8 cellular contexts compared by ENCODE assay signal in the genomic region with DNA sequence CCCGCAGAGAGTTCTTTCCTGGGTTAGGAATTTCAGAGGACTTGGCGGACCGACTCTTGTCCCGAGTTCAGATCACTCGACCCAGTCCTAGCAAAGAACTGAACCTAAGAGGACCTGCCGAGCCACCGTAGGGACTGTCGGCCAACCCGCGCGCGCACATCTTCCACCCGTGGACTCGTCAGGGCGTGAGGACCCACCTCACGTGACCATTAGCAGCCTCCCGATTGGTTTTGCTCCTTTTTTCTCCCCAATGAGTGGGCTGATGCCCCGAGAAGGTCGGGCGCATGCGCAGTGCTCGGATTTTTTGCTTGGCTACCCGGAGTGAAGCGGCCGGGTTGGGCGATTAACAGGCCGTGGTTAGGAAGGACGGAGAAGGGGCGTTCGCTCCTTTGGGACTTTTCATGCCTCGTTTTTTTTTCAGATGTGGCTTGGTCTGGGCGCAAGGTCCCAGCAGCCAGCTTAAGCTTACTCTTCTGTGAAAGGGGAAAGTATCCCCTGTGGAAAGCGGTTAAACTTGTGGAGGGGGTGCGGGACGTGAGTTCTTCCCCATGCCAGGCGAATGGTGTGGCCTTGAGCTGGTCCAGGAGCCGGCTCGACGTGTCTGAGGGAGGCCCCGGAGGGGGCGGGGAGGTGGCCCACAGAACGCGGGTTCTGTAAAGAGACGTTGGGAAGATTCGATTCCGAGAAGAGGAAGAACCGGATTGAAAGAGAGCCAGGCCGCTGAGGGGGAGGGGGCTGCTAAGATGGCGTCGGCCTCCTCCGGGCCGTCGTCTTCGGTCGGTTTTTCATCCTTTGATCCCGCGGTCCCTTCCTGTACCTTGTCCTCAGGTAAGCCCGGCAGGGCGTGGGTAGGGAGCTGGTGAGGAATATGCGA. TPM values are rescaled to one million over a fixed set of nuclear protein-coding genes. Genes with fewer than 3 reads are reported as not detected.
A peak's percentile ranks its signal among the peaks of the same experiment; 100 is the strongest.
DNase-seq lines count a peak whose midpoint lies in the region; ATAC-seq lines count a peak whose summit lies in the region.

A gene with protein sequence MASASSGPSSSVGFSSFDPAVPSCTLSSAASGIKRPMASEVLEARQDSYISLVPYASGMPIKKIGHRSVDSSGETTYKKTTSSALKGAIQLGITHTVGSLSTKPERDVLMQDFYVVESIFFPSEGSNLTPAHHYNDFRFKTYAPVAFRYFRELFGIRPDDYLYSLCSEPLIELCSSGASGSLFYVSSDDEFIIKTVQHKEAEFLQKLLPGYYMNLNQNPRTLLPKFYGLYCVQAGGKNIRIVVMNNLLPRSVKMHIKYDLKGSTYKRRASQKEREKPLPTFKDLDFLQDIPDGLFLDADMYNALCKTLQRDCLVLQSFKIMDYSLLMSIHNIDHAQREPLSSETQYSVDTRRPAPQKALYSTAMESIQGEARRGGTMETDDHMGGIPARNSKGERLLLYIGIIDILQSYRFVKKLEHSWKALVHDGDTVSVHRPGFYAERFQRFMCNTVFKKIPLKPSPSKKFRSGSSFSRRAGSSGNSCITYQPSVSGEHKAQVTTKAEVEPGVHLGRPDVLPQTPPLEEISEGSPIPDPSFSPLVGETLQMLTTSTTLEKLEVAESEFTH (plus strand): TSS at position 299 of the 874 bp plus-strand sequence. CDS start 445 bp downstream, at position 744.

- peak within 1 kb of the TSS; percentile 86 to 97 (median 93) for H3K27ac ChIP-seq in BLaER1 treated with 17β-estradiol and CSF1 and Interleukin-3, amounts not matched to agents 10 nM and 100 nM

- peaks cover 35 to 53% (median 41%) of the 10 kb centered on the region in 10 experiments for H3K4me1 ChIP-seq in BLaER1 treated with 17β-estradiol and CSF1 and Interleukin-3, amounts not matched to agents 10 nM and 100 nM

- intact Hi-C loops in dendritic cell treated with granulocyte-macrophage colony-stimulating factor and Interleukin-4, amounts not matched to agents 40 ng/mL and 50 ng/mL, for 4 days (cut with micrococcal nuclease), result loop anchor here (2.0 kb wide), 1 partner anchor 56 kb away; a partner anchor contains a TSS

- peaks cover 1% of the 10 kb centered on the region for H3K27me3 Mint-ChIP-seq in dendritic cell treated with granulocyte-macrophage colony-stimulating factor and Interleukin-4, amounts not matched to agents 40 ng/mL and 50 ng/mL, for 4 days

- H3K4me1 Mint-ChIP-seq in dendritic cell treated with granulocyte-macrophage colony-stimulating factor and Interleukin-4, amounts not matched to agents 40 ng/mL and 50 ng/mL, for 4 days (ENCODE audit: low read depth), result peaks cover 42% of the 10 kb centered on the region

- H4K20me1 ChIP-seq in BLaER1 treated with 17β-estradiol and CSF1 and Interleukin-3, amounts not matched to agents 10 nM and 100 nM, result peaks cover 25 to 42% (median 38%) of the 10 kb centered on the region in 11 experiments; a peak in 21 of 22 replicates

- H3K27ac Mint-ChIP-seq in dendritic cell treated with granulocyte-macrophage colony-stimulating factor and Interleukin-4, amounts not matched to agents 40 ng/mL and 50 ng/mL, for 4 days, result peak within 1 kb of the TSS; percentile 98

- H3K4me3 ChIP-seq in BLaER1 treated with 17β-estradiol and CSF1 and Interleukin-3, amounts not matched to agents 10 nM and 100 nM, result peak within 1 kb of the TSS; percentile 81 to 100 (median 91)

- H3K4me2 ChIP-seq in BLaER1 treated with 17β-estradiol and CSF1 and Interleukin-3, amounts not matched to agents 10 nM and 100 nM, result peak within 1 kb of the TSS; percentile 86 to 99 (median 95)

- H3K9ac ChIP-seq in BLaER1 treated with 17β-estradiol and CSF1 and Interleukin-3, amounts not matched to agents 10 nM and 100 nM, result peak within 1 kb of the TSS; percentile 87 to 97 (median 93)

- DNase-seq in NCI-H748 treated with DMSO at 0.1 percent for 48 hours (lab: John Stamatoyannopoulos, UW), result peak; percentile 98
- DNase-seq in activated CD4-positive, alpha-beta T cell treated with anti-CD3 and anti-CD28 coated beads, Interleukin-2, amount 50 U/mL, for 24 hours (ENCODE audit: low read depth in 1 of 2, low spot score in 1 of 2), result peak; percentile 96 to 99
- DNase-seq in left lobe of liver (ENCODE audit: low spot score), result peak; percentile 99
- peak; percentile 98 for DNase-seq in stimulated activated CD4-positive, alpha-beta T cell treated with anti-CD3 and anti-CD28 coated beads, Interleukin-2, amount 100 ng/mL, for 4 hours (ENCODE audit: low read depth)

- peak; percentile 86 for ATAC-seq in GM19351 (IDR thresholded peaks at IDR 0.05; ENCODE audit: unreplicated experiment)
- peak; percentile 89 for ATAC-seq in HG03521 (IDR thresholded peaks at IDR 0.05; ENCODE audit: unreplicated experiment)
- ATAC-seq in left lobe of liver, result peak; percentile 86

- peaks cover 12 to 29% (median 20%) of the 10 kb centered on the region in 11 experiments for H3K36me3 ChIP-seq in BLaER1 treated with 17β-estradiol and CSF1 and Interleukin-3, amounts not matched to agents 10 nM and 100 nM

- peak within 1 kb of the TSS; percentile 97 for H3K4me3 Mint-ChIP-seq in dendritic cell treated with granulocyte-macrophage colony-stimulating factor and Interleukin-4, amounts not matched to agents 40 ng/mL and 50 ng/mL, for 4 days

- no peaks in the 10 kb centered on the region for H3K9me3 Mint-ChIP-seq in dendritic cell treated with granulocyte-macrophage colony-stimulating factor and Interleukin-4, amounts not matched to agents 40 ng/mL and 50 ng/mL, for 4 days

- H3K27me3 ChIP-seq in BLaER1 treated with 17β-estradiol and CSF1 and Interleukin-3, amounts not matched to agents 10 nM and 100 nM, result no peaks in the 10 kb centered on the region

- no peaks in the 10 kb centered on the region for H3K9me3 ChIP-seq in BLaER1 treated with 17β-estradiol and CSF1 and Interleukin-3, amounts not matched to agents 10 nM and 100 nM (replicated peaks in 1 of 11)

- H3K36me3 Mint-ChIP-seq in dendritic cell treated with granulocyte-macrophage colony-stimulating factor and Interleukin-4, amounts not matched to agents 40 ng/mL and 50 ng/mL, for 4 days (ENCODE audit: low read depth), result peaks cover 34% of the 10 kb centered on the region

RNA-seq across cellular contexts. Expression of the gene that starts here (rescaled TPM):
- 12.0 TPM for total RNA-seq in left lobe of liver

Comparison
In these comparisons a context has a peak if more than half of its experiments do, and no peak if none do; other contexts are left out.
1. Peak in every context shown above with its lines: DNase-seq, ATAC-seq, H3K4me3 ChIP-seq and H3K27ac ChIP-seq.